ENCODE assay signal across 16 cellular contexts in the genomic region with DNA sequence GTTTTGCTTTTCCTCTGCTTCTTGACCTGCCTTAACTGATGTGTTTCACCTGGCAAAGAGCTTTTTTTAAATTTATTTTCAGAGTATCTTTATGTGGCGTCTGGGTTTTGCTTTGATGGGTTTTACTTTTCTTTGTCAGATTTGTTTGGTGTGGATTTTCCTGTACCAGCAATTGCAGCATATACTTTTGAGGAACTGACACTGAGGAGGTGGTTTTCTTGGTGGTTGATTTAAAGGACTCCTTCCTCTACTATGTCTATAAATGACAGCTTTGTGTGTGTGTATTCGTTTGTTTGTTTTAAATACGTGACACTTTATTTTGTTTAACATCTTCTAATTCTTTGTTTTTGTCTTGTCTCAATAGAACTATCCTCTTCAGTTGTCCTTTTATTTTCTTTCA.
A peak's percentile ranks its signal among the peaks of the same experiment; 100 is the strongest.
DNase-seq lines count a peak whose midpoint lies in the region; ATAC-seq and TF ChIP-seq lines count a peak whose summit lies in the region.
"Had no signal": no experiment of that assay in that cellular context is flagged by ENCODE, and none has a peak within 500 bp of the region (broad histone marks: within the 10 kb centered on the region; RNA-seq: fewer than 3 reads in every experiment).

No MANE protein-coding gene starts in this region.

- no peak overlapping the region for H3K14ac ChIP-seq in neuronal stem cell (ENCODE audit: low read length)

- H4K8ac ChIP-seq in neuronal stem cell (ENCODE audit: low read depth, low read length), result no peak overlapping the region

- no CpG with 5 or more reads among the region's 3 CpGs for WGBS in neuronal stem cell (ENCODE audit: extremely low coverage in 2 of 2, insufficient read length in 2 of 2, insufficient replicate concordance in 1 of 2), 2 donors

- no peak overlapping the region for H2BK12ac ChIP-seq in neuronal stem cell (ENCODE audit: low read length)

- H3K4me1 ChIP-seq in MM.1S (ENCODE audit: low read length) (peaks cover 12% of the 10 kb centered on the region), neuronal stem cell (ENCODE audit: control insufficient read depth in 2 of 2, insufficient read depth in 1 of 2, low read depth in 1 of 2, low read length in 2 of 2) (no peaks in the 10 kb centered on the region)
- H3K4me1 ChIP-seq: parathyroid adenoma had no signal

- H2BK5ac ChIP-seq in neuronal stem cell (ENCODE audit: low read length), result no peak overlapping the region

- H3K9ac ChIP-seq in MM.1S (ENCODE audit: low read length), result no peak overlapping the region
- H3K9ac ChIP-seq in neuronal stem cell (ENCODE audit: low read depth, low read length, poor library complexity), result no peak overlapping the region
- H3K9ac ChIP-seq: parathyroid adenoma had no signal

- H3K79me2 ChIP-seq in MM.1S (ENCODE audit: low read length), result no peaks in the 10 kb centered on the region
- H3K79me2 ChIP-seq: parathyroid adenoma had no signal

- H2BK15ac ChIP-seq in neuronal stem cell (ENCODE audit: low read length), result no peak overlapping the region

- no peak for TF ChIP-seq CTCF in MM.1S (IDR thresholded peaks at IDR 0.05; ENCODE audit: low read length)
- TF ChIP-seq CTCF in omental fat pad (IDR thresholded peaks at IDR 0.05), result no peak

- no peak overlapping the region for H2AFZ ChIP-seq in MM.1S (ENCODE audit: low read length)
- no peak overlapping the region for H2AFZ ChIP-seq in neuronal stem cell (ENCODE audit: low read length)
- H2AFZ ChIP-seq: parathyroid adenoma had no signal

- H3K27me3 ChIP-seq in MM.1S (replicated peaks; ENCODE audit: insufficient read depth, low read length), result no peaks in the 10 kb centered on the region
- no peaks in the 10 kb centered on the region for H3K27me3 ChIP-seq in neuronal stem cell (ENCODE audit: control insufficient read depth in 3 of 3, insufficient read depth in 3 of 3, low read depth in 1 of 3, low read length in 3 of 3)

- no peaks in the 10 kb centered on the region for H3K36me3 ChIP-seq in MM.1S (replicated peaks; ENCODE audit: insufficient read depth, low read length)
- H3K36me3 ChIP-seq in neuronal stem cell (replicated peaks in 1 of 2; ENCODE audit: control insufficient read depth in 2 of 2, insufficient read depth in 2 of 2, low read length in 2 of 2), result no peaks in the 10 kb centered on the region

- H4K91ac ChIP-seq in neuronal stem cell (ENCODE audit: low read depth, low read length, poor library complexity), result no peak overlapping the region

- H3K4me2 ChIP-seq in MM.1S (ENCODE audit: low read depth, low read length) (peak overlapping the region; percentile 64), neuronal stem cell (ENCODE audit: insufficient read depth, low read length, poor library complexity, severe bottlenecking) (no peak overlapping the region)

- H3K9me2 ChIP-seq in MM.1S (replicated peaks; ENCODE audit: insufficient read depth, low read length), result no peaks in the 10 kb centered on the region

- DNase-seq in MM.1S (peak; percentile 27), omental fat pad (ENCODE audit: low spot score) (no peak), DMS79 treated with DMSO at 0.1 percent for 48 hours (lab: John Stamatoyannopoulos, UW) (no peak), neuronal stem cell (ENCODE audit: low spot score) (no peak)
- DNase-seq in stimulated activated effector memory CD8-positive, alpha-beta T cell treated with anti-CD3 and anti-CD28 coated beads, Interleukin-12 subunit alpha, Interleukin-12 subunit beta, amount 100 ng/mL, for 72 hours (ENCODE audit: low spot score in 2 of 2), result no peak
- DNase-seq: activated CD4-positive, CD25-positive, alpha-beta regulatory T cell treated with anti-CD3 and anti-CD28 coated beads, Interleukin-2, amount 50 U/mL, for 72 hours; activated gamma-delta T cell treated with Interleukin-2 at 50 U/mL for 16 hours; CD4-positive, alpha-beta T cell; NCI-H2107; SHP77 treated with DMSO at 0.1 percent for 48 hours; stimulated activated CD4-positive, alpha-beta T cell treated with anti-CD3 and anti-CD28 coated beads, Interleukin-4, amount 100 ng/mL, for 1 hour had no signal

- 0 out of 2 replicates have a peak, but pooled peaks cover 4% of the 10 kb centered on the region for H3F3A ChIP-seq in MM.1S (ENCODE audit: insufficient read depth, low read length)

- H3K23ac ChIP-seq in neuronal stem cell (ENCODE audit: low read depth, low read length, poor library complexity), result no peak overlapping the region

- peak; percentile 99 for ATAC-seq in GM18511 (IDR thresholded peaks at IDR 0.05; ENCODE audit: unreplicated experiment)
- peak; percentile 100 for ATAC-seq in GM21390 (IDR thresholded peaks at IDR 0.05; ENCODE audit: unreplicated experiment)
- peak; percentile 100 for ATAC-seq in HG02981 (IDR thresholded peaks at IDR 0.05; ENCODE audit: unreplicated experiment)
- ATAC-seq in omental fat pad (ENCODE audit: low FRiP score), result no peak
- ATAC-seq in stimulated activated effector memory CD8-positive, alpha-beta T cell treated with anti-CD3 and anti-CD28 coated beads, Interleukin-12 subunit alpha, Interleukin-12 subunit beta, amount 100 ng/mL, for 72 hours, result no peak

- H3K4me3 Mint-ChIP-seq in stimulated activated effector memory CD8-positive, alpha-beta T cell treated with anti-CD3 and anti-CD28 coated beads, Interleukin-12 subunit alpha, Interleukin-12 subunit beta, amount 100 ng/mL, for 72 hours, result no peak overlapping the region
- H3K4me3 Mint-ChIP-seq: CD4-positive, alpha-beta T cell; IgD-negative memory B cell had no signal

- H3K27ac ChIP-seq in MM.1S (ENCODE audit: low read length), result peak overlapping the region; percentile 21; the same call in 1 of the 2 replicates
- H3K27ac ChIP-seq in neuronal stem cell (replicated peaks; ENCODE audit: low read length), result no peak overlapping the region
- H3K27ac ChIP-seq: parathyroid adenoma had no signal

- no peaks in the 10 kb centered on the region for H3K36me3 Mint-ChIP-seq in stimulated activated effector memory CD8-positive, alpha-beta T cell treated with anti-CD3 and anti-CD28 coated beads, Interleukin-12 subunit alpha, Interleukin-12 subunit beta, amount 100 ng/mL, for 72 hours
- H3K36me3 Mint-ChIP-seq: IgD-negative memory B cell had no signal

- H3K9me3 ChIP-seq in MM.1S (replicated peaks; ENCODE audit: insufficient read depth, low read length) (no peaks in the 10 kb centered on the region), neuronal stem cell (replicated peaks in 1 of 2; ENCODE audit: control insufficient read depth in 2 of 2, insufficient read depth in 1 of 2, low read depth in 1 of 2, low read length in 2 of 2) (no peaks in the 10 kb centered on the region)

- H3K4me1 Mint-ChIP-seq in stimulated activated effector memory CD8-positive, alpha-beta T cell treated with anti-CD3 and anti-CD28 coated beads, Interleukin-12 subunit alpha, Interleukin-12 subunit beta, amount 100 ng/mL, for 72 hours, result no peaks in the 10 kb centered on the region
- H3K4me1 Mint-ChIP-seq: IgD-negative memory B cell had no signal

- no peaks in the 10 kb centered on the region for H3K79me1 ChIP-seq in neuronal stem cell (ENCODE audit: low read depth, low read length)

- no peak overlapping the region for H3K18ac ChIP-seq in neuronal stem cell (ENCODE audit: low read length)

- H2AK5ac ChIP-seq in neuronal stem cell (ENCODE audit: low read depth, low read length), result no peak overlapping the region

- H2BK120ac ChIP-seq in neuronal stem cell (ENCODE audit: low read depth, low read length), result no peak overlapping the region

- H3K27ac Mint-ChIP-seq in stimulated activated effector memory CD8-positive, alpha-beta T cell treated with anti-CD3 and anti-CD28 coated beads, Interleukin-12 subunit alpha, Interleukin-12 subunit beta, amount 100 ng/mL, for 72 hours, result no peak overlapping the region
- H3K27ac Mint-ChIP-seq: CD4-positive, alpha-beta T cell; IgD-negative memory B cell had no signal

- H3K9me3 Mint-ChIP-seq in stimulated activated effector memory CD8-positive, alpha-beta T cell treated with anti-CD3 and anti-CD28 coated beads, Interleukin-12 subunit alpha, Interleukin-12 subunit beta, amount 100 ng/mL, for 72 hours, result peaks cover 5% of the 10 kb centered on the region
- H3K9me3 Mint-ChIP-seq: IgD-negative memory B cell had no signal

- H3K4me3 ChIP-seq in MM.1S (ENCODE audit: low read length) (peak overlapping the region; percentile 39), neuronal stem cell (ENCODE audit: low read length in 2 of 2) (no peak overlapping the region)

- no peaks in the 10 kb centered on the region for H4K20me1 ChIP-seq in MM.1S (ENCODE audit: insufficient read depth, low read length)

- H3K4ac ChIP-seq in neuronal stem cell (ENCODE audit: low read length), result no peak overlapping the region

Comparison
In these comparisons a context has a peak if more than half of its experiments do, and no peak if none do; other contexts are left out.
1. ATAC-seq: peak in GM18511 (single experiment), GM21390 (single experiment) and HG02981 (single experiment); none in omental fat pad (single experiment) and stimulated activated effector memory CD8-positive, alpha-beta T cell treated with anti-CD3 and anti-CD28 coated beads, Interleukin-12 subunit alpha, Interleukin-12 subunit beta, amount 100 ng/mL, for 72 hours (single experiment).